8 cellular contexts compared by ENCODE assay signal in the genomic region with DNA sequence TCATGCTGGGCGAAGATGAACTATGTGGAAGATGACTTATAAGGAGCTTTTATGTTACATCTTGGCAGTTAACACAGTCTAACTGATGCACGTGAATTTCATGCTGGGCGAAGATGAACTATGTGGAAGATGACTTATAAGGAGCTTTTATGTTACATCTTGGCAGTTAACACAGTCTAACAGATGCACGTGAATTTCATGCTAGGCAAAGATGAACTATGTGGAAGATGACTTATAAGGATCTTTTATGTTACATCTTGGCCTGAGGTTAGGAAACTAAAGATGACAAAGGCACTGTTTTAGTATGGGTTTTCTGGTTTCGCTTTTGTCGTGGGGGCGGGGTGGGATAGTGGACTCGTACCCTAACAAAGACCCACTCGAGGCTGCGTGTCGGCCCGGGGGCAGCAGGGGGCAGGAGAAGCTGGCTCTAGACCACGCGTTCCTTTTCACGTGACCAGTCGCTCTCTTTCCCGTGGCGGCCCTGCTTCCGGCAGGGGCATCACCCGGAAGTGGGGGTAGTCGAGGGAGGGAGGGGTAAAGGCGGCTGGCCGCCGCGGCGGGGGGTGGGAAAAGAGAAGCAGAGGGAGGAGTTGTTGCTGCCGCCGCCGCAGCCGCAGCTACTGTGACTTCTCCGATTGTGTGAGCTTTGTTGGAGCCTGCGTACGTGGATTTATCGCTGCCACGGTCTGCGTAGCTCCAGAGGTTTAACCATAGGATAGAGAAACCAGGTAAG. TPM values are rescaled to one million over a fixed set of nuclear protein-coding genes. Genes with fewer than 3 reads are reported as not detected.
DNase-seq lines count a peak whose midpoint lies in the region; ATAC-seq and TF ChIP-seq lines count a peak whose summit lies in the region.

A gene (plus strand): TSS at position 586 of the 733 bp plus-strand sequence. CDS start 60,949 bp downstream, outside the sequence.

- TF ChIP-seq CTCF in A673 (conservative IDR thresholded peaks at IDR 0.05; ENCODE audit: low read depth, low read length): peak; percentile 53

- no TSS peak for BruUV-seq in A673 (replicated peaks; lab: Mats Ljungman, UMichigan)

- no peaks in the 10 kb centered on the region for H3K9me3 ChIP-seq in A673 (ENCODE audit: low read depth, low read length, poor library complexity, severe bottlenecking)
- H3K9me3 ChIP-seq in iPS-20b (ENCODE audit: insufficient read depth, low read depth, low read length): no peaks in the 10 kb centered on the region

- CTCF ChIA-PET in A673 (lab: Charles Lee): interaction anchor here (0.7 kb wide), 1 partner anchor 11 kb away, joined by 5 read pairs; no protein-coding TSS in a partner anchor

- H3K27me3 ChIP-seq in A673 (replicated peaks; ENCODE audit: insufficient read depth, low read depth, low read length, poor library complexity) (no peaks in the 10 kb centered on the region), iPS-20b (ENCODE audit: insufficient read depth, low read length) (no peaks in the 10 kb centered on the region)

- POLR2A ChIA-PET in A673 (lab: Charles Lee; ENCODE audit: low non-redundant PET): interaction anchor here (0.8 kb wide), 1 partner anchor 11 kb away, joined by 3 read pairs; a partner anchor contains a TSS

- peak within 1 kb of the TSS; percentile 68 for H3K27ac ChIP-seq in A673 (ENCODE audit: low read depth, low read length, poor library complexity, severe bottlenecking)
- no peak within 1 kb of the TSS for H3K27ac ChIP-seq in iPS-20b (ENCODE audit: low read length)
- H3K27ac ChIP-seq in skin epidermis: peak within 1 kb of the TSS in 20 of 21 experiments; percentile 32 to 85 (median 74)

- H3K4me1 ChIP-seq in A673 (ENCODE audit: insufficient read depth, low read length, poor library complexity, severe bottlenecking): no peaks in the 10 kb centered on the region
- H3K4me1 ChIP-seq in iPS-20b (ENCODE audit: insufficient read depth, low read length): peaks cover 3% of the 10 kb centered on the region; the same call in 1 of the 2 replicates

- H3K4me3 ChIP-seq in A673 (ENCODE audit: low read depth, low read length, poor library complexity, severe bottlenecking) (peak within 1 kb of the TSS; percentile 60), iPS-20b (ENCODE audit: low read length) (peak within 1 kb of the TSS; percentile 92), skin epidermis (peak within 1 kb of the TSS; percentile 31 to 55 (median 47))

- ATAC-seq in GM18861 (IDR thresholded peaks at IDR 0.05; ENCODE audit: unreplicated experiment) (peak; percentile 83), HG03095 (IDR thresholded peaks at IDR 0.05; ENCODE audit: unreplicated experiment) (peak; percentile 88)

- DNase-seq in A673 (ENCODE audit: low spot score): peak; percentile 93
- peak; percentile 89 for DNase-seq in NCI-H2107 treated with DMSO at 0.1 percent for 48 hours (lab: John Stamatoyannopoulos, UW; ENCODE audit: unreplicated experiment)
- peak; percentile 90 for DNase-seq in UCSD-AML1 (lab: John Stamatoyannopoulos, UW; ENCODE audit: unreplicated experiment)
- peak; percentile 52 for DNase-seq in brain pericyte (ENCODE audit: low read depth, low spot score)

- intact Hi-C loops in A673 (cut with micrococcal nuclease; ENCODE audit: unreplicated experiment): loop anchor here (1.0 kb wide), 1 partner anchor 119 kb away; no protein-coding TSS in a partner anchor

- peaks cover 5% of the 10 kb centered on the region for H3K36me3 ChIP-seq in A673 (ENCODE audit: insufficient read depth, low read length, poor library complexity, severe bottlenecking)
- H3K36me3 ChIP-seq in iPS-20b (ENCODE audit: insufficient read depth, low read depth, low read length): peaks cover 6% of the 10 kb centered on the region; the same call in 1 of the 2 replicates

- H3K9ac ChIP-seq in iPS-20b (ENCODE audit: low read depth, low read length): peak within 1 kb of the TSS; percentile 82; the same call in 1 of the 2 replicates

RNA-seq across cellular contexts. Expression of the gene that starts here (rescaled TPM):
- 9.0 TPM in 2 replicates for total RNA-seq in A673 (2021)
